17 cellular contexts compared by ENCODE assay signal in the genomic region with DNA sequence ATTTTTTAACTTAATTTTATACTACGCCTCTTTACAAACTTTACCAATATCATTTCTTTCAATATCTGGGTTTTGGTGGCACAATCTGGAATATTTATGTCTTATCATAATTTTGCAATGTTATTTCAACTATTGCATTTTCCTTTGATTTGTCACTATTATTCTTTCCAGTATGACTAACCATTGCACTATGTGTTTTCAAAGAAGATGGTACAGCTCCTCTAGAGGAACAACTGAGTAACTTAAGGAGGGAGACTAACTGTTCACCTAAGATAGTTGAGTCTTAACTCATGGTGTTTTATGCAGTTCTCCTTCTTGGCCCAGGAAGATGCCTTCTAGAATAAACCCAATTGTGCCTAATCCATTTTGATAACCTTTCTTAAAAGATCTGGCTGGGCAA.
DNase-seq lines count a peak whose midpoint lies in the region; ATAC-seq, FAIRE-seq and TF ChIP-seq lines count a peak whose summit lies in the region.
"Had no signal": no experiment of that assay in that cellular context is flagged by ENCODE, and none has a peak within 500 bp of the region (broad histone marks: within the 10 kb centered on the region; RNA-seq: fewer than 3 reads in every experiment).

No MANE protein-coding gene starts in this region.

- TF ChIP-seq CTCF in GM12878 (IDR thresholded peaks at IDR 0.05 in 2 of 3, conservative IDR thresholded peaks at IDR 0.05 in 1 of 3; ENCODE audit: control insufficient read depth in 2 of 3, extremely low read depth in 1 of 3, insufficient read depth in 1 of 3, low read depth in 3 of 3, low read length in 3 of 3), result no peak

- POLR2A ChIA-PET in GM12878 (lab: Charles Lee), result no interaction called here

- intact Hi-C loops in GM12878 (cut with micrococcal nuclease; ENCODE audit: unreplicated experiment), result no loop called here

- H3K27ac ChIP-seq in ACC112 (ENCODE audit: low read depth, low read length), result peak overlapping the region; percentile 76
- no peak overlapping the region for H3K27ac ChIP-seq in GM12878 (ENCODE audit: control insufficient read depth, insufficient read depth)
- H3K27ac ChIP-seq: gastroesophageal sphincter, transverse colon had no signal

- H3K9me3 ChIP-seq in GM12878 (replicated peaks; ENCODE audit: control insufficient read depth, insufficient read depth, low read length), result no peaks in the 10 kb centered on the region
- H3K9me3 ChIP-seq: gastroesophageal sphincter, transverse colon had no signal

- TF ChIP-seq RAD21 in GM12878 (IDR thresholded peaks at IDR 0.05; ENCODE audit: insufficient read depth, low read depth, low read length), result no peak

- H3K79me2 ChIP-seq in ACC112 (ENCODE audit: control insufficient read depth, insufficient read depth, low read length, unreplicated experiment) (no peaks in the 10 kb centered on the region), GM12878 (ENCODE audit: control insufficient read depth, insufficient read depth, low read length) (no peaks in the 10 kb centered on the region)

- 0 out of 3 replicates have a peak, but pooled peaks have one; percentile 39 for ATAC-seq in GM12878
- no peak for ATAC-seq in HG03469 (IDR thresholded peaks at IDR 0.05; ENCODE audit: unreplicated experiment)
- ATAC-seq in HG03025 (IDR thresholded peaks at IDR 0.05; ENCODE audit: low FRiP score, unreplicated experiment), result no peak
- ATAC-seq: gastroesophageal sphincter, natural killer cell had no signal

- H3K4me1 ChIP-seq in ACC112 (ENCODE audit: control insufficient read depth, insufficient read depth, low read length, unreplicated experiment), result peaks cover 31% of the 10 kb centered on the region
- H3K4me1 ChIP-seq in GM12878 (ENCODE audit: control insufficient read depth, insufficient read depth, low read length), result no peaks in the 10 kb centered on the region
- H3K4me1 ChIP-seq: gastroesophageal sphincter, transverse colon had no signal

- no peak for TF ChIP-seq POLR2A in GM12878 (IDR thresholded peaks at IDR 0.05; ENCODE audit: low read depth, low read length)

- no peak overlapping the region for H3K4me3 ChIP-seq in ACC112 (ENCODE audit: low read depth, low read length)
- H3K4me3 ChIP-seq in GM12878, result no peak overlapping the region
- H3K4me3 ChIP-seq: gastroesophageal sphincter, smooth muscle cell, transverse colon had no signal

- in situ Hi-C loops in GM12878 (cut with MboI), result loop anchor here (25.0 kb wide), 1 partner anchor 1366 kb away; no protein-coding TSS in a partner anchor

- 92% methylated on average over 1 of the region's 1 CpG for WGBS in GM12878 (ENCODE audit: insufficient coverage, insufficient replicate concordance, low lambda C conversion rate, missing lambda C conversion rate)

- DNase-seq in HS-27A (ENCODE audit: low read depth) (peak; percentile 41), GM12878 (ENCODE audit: low read depth, low spot score) (no peak), glomerular visceral epithelial cell (ENCODE audit: extremely low spot score) (peak; percentile 21), COR-L47 (lab: John Stamatoyannopoulos, UW) (no peak), C1 segment of cervical spinal cord (lab: John Stamatoyannopoulos, UW) (no peak)
- DNase-seq: activated CD4-positive, alpha-beta memory T cell treated with anti-CD3 and anti-CD28 coated beads, Interleukin-2, amount 10 ng/mL, durations not matched to agents 7 days and 5 days; activated effector memory CD4-positive, alpha-beta T cell treated with anti-CD3 and anti-CD28 coated beads, Interleukin-2, amount 50 U/mL, for 16 hours; MM.1S; natural killer cell; OCI-M1; T-helper 9 cell; transverse colon had no signal

- H2AFZ ChIP-seq in ACC112 (ENCODE audit: low read length, unreplicated experiment), result no peak overlapping the region
- no peak overlapping the region for H2AFZ ChIP-seq in GM12878 (ENCODE audit: control insufficient read depth, low read depth, low read length)

- no peaks in the 10 kb centered on the region for H4K20me1 ChIP-seq in GM12878 (ENCODE audit: control insufficient read depth, insufficient read depth)

- no peak overlapping the region for H3K9ac ChIP-seq in GM12878 (ENCODE audit: control insufficient read depth, insufficient read depth, low read length)

- CTCF ChIA-PET in GM12878 (lab: Yijun Ruan, JAX), result no interaction called here

- no peaks in the 10 kb centered on the region for H3K36me3 ChIP-seq in ACC112 (ENCODE audit: insufficient read depth, low read length)
- H3K36me3 ChIP-seq in GM12878 (ENCODE audit: control insufficient read depth in 2 of 2, insufficient read depth in 2 of 2, low read length in 1 of 2), result no peaks in the 10 kb centered on the region
- H3K36me3 ChIP-seq: gastroesophageal sphincter, transverse colon had no signal

- H3K4me2 ChIP-seq in GM12878 (ENCODE audit: control insufficient read depth, insufficient read depth), result no peak overlapping the region
- H3K4me2 ChIP-seq: smooth muscle cell had no signal

- no peak for FAIRE-seq in GM12878 (lab: Jason Lieb, UNC)

- RAD21 ChIA-PET in GM12878 (lab: Charles Lee; ENCODE audit: unreplicated experiment), result no interaction called here

- no peak for TF ChIP-seq EP300 in GM12878 (IDR thresholded peaks at IDR 0.05; ENCODE audit: borderline replicate concordance in 1 of 2, control insufficient read depth in 1 of 2, low read depth in 2 of 2, low read length in 2 of 2)

- BruUV-seq in GM12878 (replicated peaks; lab: Mats Ljungman, UMichigan), result no TSS peak

- no peaks in the 10 kb centered on the region for H3K27me3 ChIP-seq in ACC112 (ENCODE audit: insufficient read depth, low read length)
- no peaks in the 10 kb centered on the region for H3K27me3 ChIP-seq in GM12878 (replicated peaks in 1 of 2; ENCODE audit: control insufficient read depth in 2 of 2, insufficient read depth in 2 of 2, low read length in 1 of 2)
- H3K27me3 ChIP-seq: gastroesophageal sphincter, transverse colon had no signal

- SMC1A ChIA-PET in GM12878 (lab: Charles Lee; ENCODE audit: uncharacterized antibody, unreplicated experiment), result no interaction called here

TF ChIP-seq in GM12878, 131 proteins besides CTCF, POLR2A, EP300 and RAD21:
- TF ChIP-seq MTA3 (IDR thresholded peaks at IDR 0.05; ENCODE audit: borderline replicate concordance, low read length) (no peak), RBBP5 (conservative IDR thresholded peaks at IDR 0.05) (no peak), ZSCAN29 (IDR thresholded peaks at IDR 0.05) (no peak)

Comparison
In these comparisons a context has a peak if more than half of its experiments do, and no peak if none do; other contexts are left out.
1. DNase-seq: peak in HS-27A (single experiment) and glomerular visceral epithelial cell (single experiment); none in GM12878 (single experiment), COR-L47 (single experiment) and C1 segment of cervical spinal cord (0 of 14).